ENCODE assay signal across 15 cellular contexts in genomic region chr11:83437939-83438338, GRCh38.
"Had no signal": no experiment of that assay in that cellular context is flagged by ENCODE, and none has a peak within 500 bp of the region (broad histone marks: within the 10 kb centered on the region; RNA-seq: fewer than 3 reads in every experiment).

No MANE protein-coding gene starts in this region.

- H3K9me3 ChIP-seq: ascending aorta, heart left ventricle, ovary, sigmoid colon, spleen, stomach, thoracic aorta had no signal

- H3K27me3 ChIP-seq: ascending aorta, heart left ventricle, ovary, sigmoid colon, spleen, stomach had no signal

- H3K4me1 ChIP-seq: ascending aorta, heart left ventricle, sigmoid colon, spleen, stomach had no signal

- ATAC-seq: activated T-helper 17 cell treated with anti-CD3 and anti-CD28 coated beads, Interleukin-2, amount 50 U/mL, for 72 hours; heart left ventricle; left colon had no signal

- H3K36me3 ChIP-seq: ascending aorta, heart left ventricle, ovary, sigmoid colon, spleen, stomach, thoracic aorta had no signal

- DNase-seq: activated CD4-positive, alpha-beta T cell treated with anti-CD3 and anti-CD28 coated beads, Interleukin-2, amount 50 U/mL, for 4 hours; activated CD4-positive, CD25-positive, alpha-beta regulatory T cell treated with anti-CD3 and anti-CD28 coated beads, Interleukin-2, amount 50 U/mL, for 72 hours; activated naive CD4-positive, alpha-beta T cell treated with anti-CD3 and anti-CD28 coated beads, Interleukin-2, amount 10 ng/mL, durations not matched to agents 7 days and 5 days; activated T-cell treated with anti-CD3 and anti-CD28 coated beads for 4 hours; heart left ventricle; left colon; ovary; sigmoid colon; spleen; stomach; T1000 had no signal

- H3K27ac ChIP-seq: ascending aorta, heart left ventricle, ovary, sigmoid colon, spleen, stomach, thoracic aorta had no signal

- H3K4me3 ChIP-seq: ascending aorta, heart left ventricle, lung, ovary, sigmoid colon, spleen, stomach, thoracic aorta had no signal
